Comparison of ENCODE assay signal across 17 cellular contexts in genomic region chr1:166484471-166484870, GRCh38.
"Had no signal": no experiment of that assay in that cellular context is flagged by ENCODE, and none has a peak within 500 bp of the region (broad histone marks: within the 10 kb centered on the region; RNA-seq: fewer than 3 reads in every experiment).

No MANE protein-coding gene starts in this region.

- H3K36me3 ChIP-seq: MG63 had no signal

- DNase-seq: Karpas-422, KG1, MG63, NCI-H1092, NCI-H1105 treated with DMSO at 0.1 percent for 48 hours, NCI-H1417 treated with DMSO at 0.1 percent for 48 hours, NCI-H146, NCI-H1694 treated with DMSO at 0.1 percent for 48 hours, NCI-H1930, NCI-H2081, NCI-H2107, NCI-H2227 treated with DMSO at 0.1 percent for 48 hours, NCI-H524, NCI-H748 treated with DMSO at 0.1 percent for 48 hours, SHP77 had no signal

- H3K4me3 ChIP-seq: MG63 had no signal

- ATAC-seq: Panc1 had no signal

- H3K27me3 ChIP-seq: MG63 had no signal

- H3K9me3 ChIP-seq: MG63 had no signal

- H3K27ac ChIP-seq: RWPE1 had no signal
